Comparison of ENCODE assay signal across 23 cellular contexts in genomic region chr5:154031923-154032489, GRCh38.
"Had no signal": no experiment of that assay in that cellular context is flagged by ENCODE, and none has a peak within 500 bp of the region (broad histone marks: within the 10 kb centered on the region; RNA-seq: fewer than 3 reads in every experiment).

No MANE protein-coding gene starts in this region.

- H3K9me3 ChIP-seq: heart left ventricle, ovary, right atrium auricular region, sigmoid colon, tibial artery, upper lobe of left lung, vagina had no signal

- FAIRE-seq: endometrium, frontal cortex had no signal

- H3K27ac ChIP-seq: heart left ventricle, neural progenitor cell, ovary, right atrium auricular region, sigmoid colon, skin epidermis, tibial artery, upper lobe of left lung, vagina had no signal

- H3K27me3 ChIP-seq: heart left ventricle, neural progenitor cell, ovary, right atrium auricular region, sigmoid colon, tibial artery, upper lobe of left lung, vagina had no signal

- H3K4me1 ChIP-seq: vagina had no signal

- H2AFZ ChIP-seq: neural progenitor cell had no signal

- H3K4me3 ChIP-seq: heart left ventricle, lung, neural progenitor cell, ovary, right atrium auricular region, sigmoid colon, skin epidermis, tibial artery, upper lobe of left lung, vagina had no signal

- ATAC-seq: esophagus mucosa; heart left ventricle; left colon; left ventricle myocardium superior; natural killer cell treated with Interleukin-12 subunit alpha and Interleukin-12 subunit beta and Interleukin-15 and Interleukin-18, amount 100 ng/mL, for 72 hours had no signal

- H3K4me2 ChIP-seq: neural progenitor cell had no signal

- H3K9ac ChIP-seq: neural progenitor cell had no signal

- H3K36me3 ChIP-seq: neural progenitor cell, ovary had no signal

- DNase-seq: effector memory CD4-positive, alpha-beta T cell; heart left ventricle; hippocampal formation; left colon; left ventricle myocardium superior; mesenchymal stem cell; midbrain; nucleus accumbens; ovary; sigmoid colon; stimulated activated CD4-positive, alpha-beta T cell treated with anti-CD3 and anti-CD28 coated beads, Interleukin-2, amount 100 ng/mL, for 24 hours; stimulated activated naive CD4-positive, alpha-beta T cell treated with Interleukin-2 at 50 U/mL for 16 hours; tibial artery; upper lobe of left lung had no signal
